In the genomic region with DNA sequence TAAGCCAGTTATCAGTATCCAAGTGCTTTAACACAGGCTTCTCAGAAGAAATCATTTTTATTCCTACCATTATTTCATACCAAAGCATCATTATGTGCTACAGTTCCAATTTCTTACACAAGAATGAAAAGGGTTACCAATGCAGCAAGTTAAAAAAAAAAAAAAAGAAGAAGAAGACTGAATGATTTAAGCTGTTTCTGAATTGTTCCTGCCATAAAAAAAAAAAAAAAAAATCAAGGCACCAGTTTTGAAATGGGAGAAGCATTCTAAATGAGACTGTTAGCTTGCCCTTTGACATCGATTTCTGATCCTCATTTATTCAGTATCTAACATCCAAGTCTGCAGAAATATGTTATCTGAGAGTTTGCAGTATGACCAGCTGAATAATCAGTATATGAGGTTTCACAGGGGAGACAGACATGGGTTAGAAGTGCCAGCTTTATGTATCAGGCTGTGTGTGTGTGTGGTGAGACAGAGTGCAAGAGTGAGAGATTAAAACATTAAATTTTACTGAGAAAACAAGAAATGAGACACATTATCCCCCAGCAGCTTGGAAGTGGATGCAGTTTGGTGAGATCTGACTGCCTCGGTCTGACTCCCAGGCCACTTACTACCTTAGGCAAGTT, we compare ENCODE assay signal across 14 cellular contexts.
DNase-seq lines count a peak whose midpoint lies in the region; TF ChIP-seq lines count a peak whose summit lies in the region.
"Had no signal": no experiment of that assay in that cellular context is flagged by ENCODE, and none has a peak within 500 bp of the region (broad histone marks: within the 10 kb centered on the region; RNA-seq: fewer than 3 reads in every experiment).

No MANE protein-coding gene starts in this region.

- H3K14ac ChIP-seq in mesenchymal stem cell (ENCODE audit: low read length in 2 of 2) (no peak overlapping the region), trophoblast cell (ENCODE audit: low read length) (no peak overlapping the region)

- H3K36me3 ChIP-seq in adipocyte (ENCODE audit: control insufficient read depth, insufficient read depth, low read length, severe bottlenecking) (peaks cover 4% of the 10 kb centered on the region), esophagus muscularis mucosa (peaks cover under 1 to 37% (median 7%) of the 10 kb centered on the region in 4 donors), mesenchymal stem cell (ENCODE audit: control insufficient read depth in 1 of 2, insufficient read depth in 2 of 2, low read depth in 1 of 2, low read length in 2 of 2) (peaks cover 4 to 31% of the 10 kb centered on the region in 2 experiments), trophoblast cell (ENCODE audit: control insufficient read depth in 1 of 2, insufficient read depth in 2 of 2, low read length in 2 of 2) (peaks cover 0 to 2% of the 10 kb centered on the region in 2 experiments)

- H3K27me3 ChIP-seq in adipocyte (replicated peaks; ENCODE audit: control insufficient read depth, insufficient read depth, low read length), result no peaks in the 10 kb centered on the region
- H3K27me3 ChIP-seq in esophagus muscularis mucosa, result no peaks in the 10 kb centered on the region
- no peaks in the 10 kb centered on the region for H3K27me3 ChIP-seq in mesenchymal stem cell (ENCODE audit: control insufficient read depth in 1 of 2, insufficient read depth in 1 of 2, low read length in 2 of 2)
- H3K27me3 ChIP-seq in trophoblast cell (ENCODE audit: insufficient read depth, low read length), result no peaks in the 10 kb centered on the region
- H3K27me3 ChIP-seq: BLaER1 had no signal

- intact Hi-C loops in esophagus muscularis mucosa (cut with DNase I), result loop anchor here (10.0 kb wide), 1 partner anchor 103 kb away; a partner anchor contains a TSS

- H3K18ac ChIP-seq in mesenchymal stem cell (ENCODE audit: low read depth in 1 of 2, low read length in 2 of 2), result no peak overlapping the region
- no peak overlapping the region for H3K18ac ChIP-seq in trophoblast cell (ENCODE audit: low read length)

- H3K23ac ChIP-seq in mesenchymal stem cell (ENCODE audit: low read length in 2 of 2), result no peak overlapping the region
- no peak overlapping the region for H3K23ac ChIP-seq in trophoblast cell (ENCODE audit: low read length)

- H2BK15ac ChIP-seq in mesenchymal stem cell (ENCODE audit: low read depth, poor library complexity, severe bottlenecking), result no peak overlapping the region

- H3K27ac ChIP-seq in esophagus muscularis mucosa (replicated peaks in 1 of 4) (peak overlapping the region; percentile 43 to 58 (median 56)), mesenchymal stem cell (ENCODE audit: low read length, poor library complexity, severe bottlenecking) (no peak overlapping the region), temporal lobe (ENCODE audit: low read depth, low read length) (peak overlapping the region; percentile 93), trophoblast cell (ENCODE audit: low read depth, low read length) (no peak overlapping the region)
- H3K27ac ChIP-seq: BLaER1 had no signal

- H3K4me2 ChIP-seq in mesenchymal stem cell (ENCODE audit: low read length, poor library complexity, severe bottlenecking) (no peak overlapping the region), trophoblast cell (ENCODE audit: low read length) (no peak overlapping the region)
- H3K4me2 ChIP-seq: BLaER1 had no signal

- H2BK120ac ChIP-seq in mesenchymal stem cell (ENCODE audit: low read depth, low read length) (no peak overlapping the region), trophoblast cell (ENCODE audit: insufficient read depth, low read length, poor library complexity) (no peak overlapping the region)

- WGBS in esophagus muscularis mucosa, result 35% methylated on average over 2 of the region's 2 CpGs
- 100% methylated on average over 1 of the region's 2 CpGs for WGBS in mesenchymal stem cell
- WGBS in trophoblast cell (ENCODE audit: extremely low coverage, insufficient coverage, insufficient read length), result no CpG with 5 or more reads among the region's 2 CpGs

- H3K9me3 ChIP-seq in adipocyte (ENCODE audit: control insufficient read depth, low read length), result no peaks in the 10 kb centered on the region
- no peaks in the 10 kb centered on the region for H3K9me3 ChIP-seq in esophagus muscularis mucosa
- H3K9me3 ChIP-seq in mesenchymal stem cell (ENCODE audit: control insufficient read depth, low read length), result no peaks in the 10 kb centered on the region
- H3K9me3 ChIP-seq in trophoblast cell (ENCODE audit: insufficient read depth, low read depth, low read length), result no peaks in the 10 kb centered on the region
- H3K9me3 ChIP-seq: BLaER1 had no signal

- TF ChIP-seq POLR2A in esophagus muscularis mucosa (IDR thresholded peaks at IDR 0.05; ENCODE audit: low read depth), result no peak

- H3K79me1 ChIP-seq in mesenchymal stem cell (replicated peaks; ENCODE audit: low read length, poor library complexity, severe bottlenecking) (peaks cover under 1% of the 10 kb centered on the region), trophoblast cell (ENCODE audit: low read length) (peaks cover under 1% of the 10 kb centered on the region)

- no peak overlapping the region for H2BK12ac ChIP-seq in mesenchymal stem cell (ENCODE audit: low read length in 2 of 2)
- H2BK12ac ChIP-seq in trophoblast cell (ENCODE audit: low read length), result no peak overlapping the region

- H3K9ac ChIP-seq in adipocyte (ENCODE audit: low read length) (peak overlapping the region; percentile 68), mesenchymal stem cell (ENCODE audit: low read length) (peak overlapping the region; percentile 12), trophoblast cell (ENCODE audit: low read length) (no peak overlapping the region)
- H3K9ac ChIP-seq: BLaER1 had no signal

- H2AFZ ChIP-seq in mesenchymal stem cell (ENCODE audit: low read depth, low read length) (no peak overlapping the region), trophoblast cell (ENCODE audit: insufficient read depth, low read length, poor library complexity) (no peak overlapping the region)

- peak overlapping the region; percentile 58 for H3K4me3 ChIP-seq in adipocyte (ENCODE audit: low read length)
- H3K4me3 ChIP-seq in esophagus muscularis mucosa, result peak overlapping the region in 3 of 4 donors; percentile 12 to 24 (median 12)
- peak overlapping the region in 1 of 2 experiments; percentile 22 for H3K4me3 ChIP-seq in mesenchymal stem cell (ENCODE audit: insufficient read depth in 1 of 2, low read depth in 1 of 2, low read length in 2 of 2)
- no peak overlapping the region for H3K4me3 ChIP-seq in trophoblast cell (ENCODE audit: low read depth, low read length)
- H3K4me3 ChIP-seq: BLaER1 had no signal

- no peak for TF ChIP-seq EP300 in esophagus muscularis mucosa (IDR thresholded peaks at IDR 0.05)

- no peak overlapping the region for H4K91ac ChIP-seq in mesenchymal stem cell (ENCODE audit: low read length)
- H4K91ac ChIP-seq in trophoblast cell (ENCODE audit: low read depth, low read length), result no peak overlapping the region

- H4K8ac ChIP-seq in mesenchymal stem cell (ENCODE audit: low read length), result no peak overlapping the region
- no peak overlapping the region for H4K8ac ChIP-seq in trophoblast cell (ENCODE audit: low read depth, low read length)

- H3K4me1 ChIP-seq in adipocyte (ENCODE audit: control insufficient read depth, insufficient read depth, low read length) (peaks cover 32% of the 10 kb centered on the region), esophagus muscularis mucosa (peaks cover 10 to 27% (median 21%) of the 10 kb centered on the region in 4 donors), mesenchymal stem cell (ENCODE audit: control insufficient read depth, insufficient read depth, low read depth, low read length) (peaks cover 4% of the 10 kb centered on the region), trophoblast cell (ENCODE audit: control insufficient read depth in 1 of 2, insufficient read depth in 2 of 2, low read length in 2 of 2) (peaks cover 1 to 5% of the 10 kb centered on the region in 2 experiments)

- DNase-seq in adipocyte (ENCODE audit: low read depth) (peak; percentile 9), esophagus muscularis mucosa (ENCODE audit: extremely low spot score) (no peak), mesenchymal stem cell (no peak), SIG-M5 (lab: John Stamatoyannopoulos, UW) (no peak), trophoblast cell (no peak)
- DNase-seq in stimulated activated CD4-positive, alpha-beta T cell treated with anti-CD3 and anti-CD28 coated beads, Interleukin-4, amount 100 ng/mL, for 4 hours, result no peak
- DNase-seq: activated CD8-positive, alpha-beta memory T cell treated with anti-CD3 and anti-CD28 coated beads, Interleukin-2, amount 10 ng/mL, durations not matched to agents 7 days and 5 days; activated gamma-delta T cell; GF-D8; Kasumi-1; NCI-H1436; T-helper 2 cell had no signal

- no peak overlapping the region for H4K12ac ChIP-seq in trophoblast cell (ENCODE audit: low read depth, low read length)

- H2AK5ac ChIP-seq in mesenchymal stem cell (ENCODE audit: low read length, severe bottlenecking) (no peak overlapping the region), trophoblast cell (ENCODE audit: low read length) (no peak overlapping the region)

- no peaks in the 10 kb centered on the region for H3K79me2 ChIP-seq in trophoblast cell (ENCODE audit: control insufficient read depth, insufficient read depth, low read length, poor library complexity)

- H3K4ac ChIP-seq in mesenchymal stem cell (ENCODE audit: low read depth in 1 of 2, low read length in 2 of 2) (no peak overlapping the region), trophoblast cell (ENCODE audit: low read depth, low read length) (no peak overlapping the region)

- no peak for TF ChIP-seq CTCF in esophagus muscularis mucosa (IDR thresholded peaks at IDR 0.05)

- H2BK5ac ChIP-seq in mesenchymal stem cell (ENCODE audit: low read depth, low read length, poor library complexity, severe bottlenecking) (no peak overlapping the region), trophoblast cell (ENCODE audit: low read depth, low read length, poor library complexity) (no peak overlapping the region)

Comparison
In these comparisons a context has a peak if more than half of its experiments do, and no peak if none do; other contexts are left out.
1. H3K27ac ChIP-seq: peak in esophagus muscularis mucosa (4 of 4) and temporal lobe (single experiment); none in mesenchymal stem cell (single experiment) and trophoblast cell (single experiment).